Comparison of ENCODE assay signal across 8 cellular contexts in the genomic region with DNA sequence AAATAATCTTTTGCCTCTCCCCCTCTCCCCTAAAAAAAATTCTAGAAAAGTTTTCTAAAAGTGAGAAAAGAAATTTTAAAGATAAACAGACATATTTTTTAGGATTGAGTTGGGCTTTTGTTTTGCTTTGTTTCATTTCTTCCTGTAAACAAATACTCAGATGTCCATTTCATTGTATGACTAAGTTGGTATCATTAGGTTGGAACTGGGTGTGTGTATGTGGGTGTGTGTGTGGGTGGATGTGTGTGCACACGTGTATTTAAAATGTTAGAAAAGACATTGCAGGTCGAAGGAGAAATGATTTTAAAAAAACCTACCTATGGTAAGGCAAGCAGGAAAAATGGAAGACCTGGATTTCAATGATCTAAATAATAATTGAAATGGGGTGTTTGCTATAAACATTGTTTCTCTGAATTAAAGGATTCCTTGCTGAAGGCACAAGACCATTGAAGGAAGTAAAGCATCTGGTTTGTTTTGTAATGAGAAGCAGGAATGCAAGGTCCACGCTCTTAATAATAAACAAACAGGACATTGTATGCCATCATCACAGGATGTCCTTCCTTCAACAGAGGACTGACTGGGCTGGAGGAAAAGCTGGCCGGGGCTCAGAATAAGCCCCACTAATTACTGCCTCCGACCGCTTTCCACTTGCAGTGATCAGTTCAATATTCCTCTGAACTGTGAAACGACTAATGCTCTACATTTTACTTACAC. TPM values are rescaled to one million over a fixed set of nuclear protein-coding genes. Genes with fewer than 3 reads are reported as not detected.
DNase-seq lines count a peak whose midpoint lies in the region; ATAC-seq and TF ChIP-seq lines count a peak whose summit lies in the region.

No MANE protein-coding gene starts in this region.

- H4K8ac ChIP-seq in IMR-90 (ENCODE audit: low read depth in 2 of 2, low read length in 2 of 2), result peak overlapping the region; percentile 53 to 65

- peak overlapping the region; percentile 85 to 96 (median 89) for H3K9ac ChIP-seq in BLaER1 treated with 17β-estradiol and CSF1 and Interleukin-3, amounts not matched to agents 10 nM and 100 nM
- peak overlapping the region; percentile 89 for H3K9ac ChIP-seq in IMR-90 (ENCODE audit: low read depth, low read length)

- ATAC-seq in IMR-90 (ENCODE audit: low read depth) (peak; percentile 5; the same call in 1 of the 2 replicates), GM18505 (IDR thresholded peaks at IDR 0.05; ENCODE audit: unreplicated experiment) (no peak), GM21528 (IDR thresholded peaks at IDR 0.05; ENCODE audit: low FRiP score, unreplicated experiment) (no peak)

- in situ Hi-C loops in IMR-90 (cut with MboI; ENCODE audit: low sequenced_read_pairs), result loop anchor here (5.0 kb wide), 1 partner anchor 603 kb away; no protein-coding TSS in a partner anchor

- H4K91ac ChIP-seq in IMR-90 (ENCODE audit: insufficient read depth, low read depth, low read length), result peak overlapping the region; percentile 56; the same call in 1 of the 2 replicates

- no peaks in the 10 kb centered on the region for H3K9me3 ChIP-seq in BLaER1 treated with 17β-estradiol and CSF1 and Interleukin-3, amounts not matched to agents 10 nM and 100 nM (replicated peaks in 1 of 11)
- H3K9me3 ChIP-seq in IMR-90 (ENCODE audit: control insufficient read depth, insufficient read depth, low read length) (no peaks in the 10 kb centered on the region), mesodermal cell (ENCODE audit: control insufficient read depth, low read length) (no peaks in the 10 kb centered on the region)

- H3K36me3 ChIP-seq in BLaER1 treated with 17β-estradiol and CSF1 and Interleukin-3, amounts not matched to agents 10 nM and 100 nM, result peaks cover 0 to 25% (median 22%) of the 10 kb centered on the region in 11 experiments; a peak in 18 of 22 replicates
- H3K36me3 ChIP-seq in IMR-90 (ENCODE audit: control insufficient read depth, insufficient read depth, low read length) (no peaks in the 10 kb centered on the region), mesodermal cell (ENCODE audit: control insufficient read depth, insufficient read depth, low read length) (peaks cover 8% of the 10 kb centered on the region)

- no peaks in the 10 kb centered on the region for H3K9me3 Mint-ChIP-seq in MCF 10A (ENCODE audit: unreplicated experiment)

- DNase-seq in IMR-90 (peak; percentile 68), MCF 10A (ENCODE audit: unreplicated experiment) (peak; percentile 40), 8988T (no peak), SK-N-DZ (ENCODE audit: low spot score) (no peak)

- H2AK5ac ChIP-seq in IMR-90 (ENCODE audit: low read depth, low read length), result peak overlapping the region; percentile 33; the same call in 1 of the 2 replicates

- H3K79me1 ChIP-seq in IMR-90 (ENCODE audit: low read depth in 1 of 2, low read length in 2 of 2), result peaks cover 10 to 16% of the 10 kb centered on the region in 2 experiments; a peak in 3 of 4 replicates

- H3K27ac ChIP-seq in BLaER1 treated with 17β-estradiol and CSF1 and Interleukin-3, amounts not matched to agents 10 nM and 100 nM, result peak overlapping the region; percentile 84 to 95 (median 92)
- H3K27ac ChIP-seq in IMR-90 (ENCODE audit: insufficient read depth, low read length) (peak overlapping the region; percentile 85), mesodermal cell (ENCODE audit: low read depth, low read length, severe bottlenecking) (peak overlapping the region; percentile 68)

- CTCF ChIA-PET in IMR-90 (lab: Yijun Ruan, JAX), result interaction anchor here (0.6 to 1.4 kb wide), 5 partner anchors 10 to 654 kb away, joined by 3 to 5 read pairs (median 3); no protein-coding TSS in a partner anchor
- CTCF ChIA-PET in MCF 10A (lab: Yijun Ruan, JAX), result interaction anchor here (0.7 to 2.7 kb wide), 13 partner anchors 12 to 654 kb away, joined by 3 to 13 read pairs (median 5); partner anchors contain the start of gene ATG5

- POLR2A ChIA-PET in IMR-90 (lab: Charles Lee; ENCODE audit: unreplicated experiment) (no interaction called here), MCF 10A (lab: Yijun Ruan, JAX) (interaction anchor here (0.6 to 4.2 kb wide), 19 partner anchors 13 to 1225 kb away, joined by 3 to 44 read pairs (median 7); partner anchors contain the start of gene HACE1)

- dilution Hi-C loops in IMR-90 (cut with HindIII; ENCODE audit: low sequenced_read_pairs, unreplicated experiment), result no loop called here

- H3K27ac Mint-ChIP-seq in MCF 10A (ENCODE audit: low read depth, unreplicated experiment), result peak overlapping the region; percentile 77

- no peaks in the 10 kb centered on the region for H3K27me3 Mint-ChIP-seq in MCF 10A (ENCODE audit: insufficient read depth, unreplicated experiment)

- H3K9me1 ChIP-seq in IMR-90 (ENCODE audit: insufficient read depth, low read length), result peaks cover 2% of the 10 kb centered on the region

- H3K4me3 Mint-ChIP-seq in MCF 10A (ENCODE audit: unreplicated experiment), result peak overlapping the region; percentile 97

- H3K18ac ChIP-seq in IMR-90 (ENCODE audit: low read depth, low read length), result peak overlapping the region; percentile 81

- TF ChIP-seq CTCF in IMR-90 (conservative IDR thresholded peaks at IDR 0.05; ENCODE audit: low read depth, low read length) (no peak), MCF 10A (IDR thresholded peaks at IDR 0.05; ENCODE audit: unreplicated experiment) (no peak)

- TF ChIP-seq RAD21 in IMR-90 (IDR thresholded peaks at IDR 0.05; ENCODE audit: low read length), result no peak

- H2BK120ac ChIP-seq in IMR-90 (ENCODE audit: low read depth, low read length), result peak overlapping the region; percentile 73; the same call in 1 of the 2 replicates

- BruUV-seq in IMR-90 (replicated peaks; lab: Mats Ljungman, UMichigan) (no TSS peak), MCF 10A (replicated peaks; lab: Mats Ljungman, UMichigan) (no TSS peak)

- peaks cover 6% of the 10 kb centered on the region for H3K36me3 Mint-ChIP-seq in MCF 10A (ENCODE audit: insufficient read depth, unreplicated experiment)

- H3K23ac ChIP-seq in IMR-90 (ENCODE audit: low read depth, low read length), result peak overlapping the region; percentile 32; the same call in 1 of the 2 replicates

- H4K5ac ChIP-seq in IMR-90 (ENCODE audit: low read depth, low read length), result no peak overlapping the region; the same call in 1 of the 2 replicates

- H3K4me1 Mint-ChIP-seq in MCF 10A (ENCODE audit: insufficient read depth, unreplicated experiment), result peaks cover 51% of the 10 kb centered on the region

- H3K4me3 ChIP-seq in BLaER1 treated with 17β-estradiol and CSF1 and Interleukin-3, amounts not matched to agents 10 nM and 100 nM, result peak overlapping the region in 8 of 10 experiments; percentile 70 to 82 (median 74); a peak in 17 of 20 replicates
- H3K4me3 ChIP-seq in IMR-90 (ENCODE audit: insufficient read depth, low read depth, low read length) (peak overlapping the region; percentile 85; the same call in 1 of the 2 replicates), mesodermal cell (ENCODE audit: extremely low read depth, insufficient read depth, low read length, poor library complexity, severe bottlenecking) (peak overlapping the region; percentile 56)

- H2AK9ac ChIP-seq in IMR-90 (replicated peaks; ENCODE audit: low read depth, low read length, poor library complexity), result no peak overlapping the region

- no peak overlapping the region; the same call in 2 of the 3 replicates for H2BK15ac ChIP-seq in IMR-90 (ENCODE audit: low read depth, low read length)

- H3K4me2 ChIP-seq in BLaER1 treated with 17β-estradiol and CSF1 and Interleukin-3, amounts not matched to agents 10 nM and 100 nM, result peak overlapping the region; percentile 79 to 95 (median 94)
- peak overlapping the region; percentile 93 for H3K4me2 ChIP-seq in IMR-90 (ENCODE audit: low read depth, low read length)

- TF ChIP-seq POLR2A in IMR-90 (IDR thresholded peaks at IDR 0.05; ENCODE audit: low read depth, low read length) (no peak), GM18505 (IDR thresholded peaks at IDR 0.05; ENCODE audit: borderline replicate concordance, extremely low read depth, insufficient read depth, insufficient read length) (no peak)

- intact Hi-C loops in IMR-90 (cut with micrococcal nuclease) (loop anchor here (1.0 to 10.0 kb wide), 5 partner anchors 48 to 653 kb away; no protein-coding TSS in a partner anchor), MCF 10A (cut with micrococcal nuclease) (loop anchor here (1.0 to 5.0 kb wide), 3 partner anchors 93 to 654 kb away; no protein-coding TSS in a partner anchor)

- H4K20me1 ChIP-seq in BLaER1 treated with 17β-estradiol and CSF1 and Interleukin-3, amounts not matched to agents 10 nM and 100 nM, result peaks cover 3 to 26% (median 22%) of the 10 kb centered on the region in 11 experiments; a peak in 16 of 22 replicates
- H4K20me1 ChIP-seq in IMR-90 (ENCODE audit: insufficient read depth, low read length), result no peaks in the 10 kb centered on the region; the same call in 1 of the 2 replicates

- peaks cover 0 to 23% (median 3%) of the 10 kb centered on the region in 11 experiments; a peak in 10 of 22 replicates for H3K27me3 ChIP-seq in BLaER1 treated with 17β-estradiol and CSF1 and Interleukin-3, amounts not matched to agents 10 nM and 100 nM
- no peaks in the 10 kb centered on the region for H3K27me3 ChIP-seq in IMR-90 (ENCODE audit: control insufficient read depth, insufficient read depth, low read length)

- peak overlapping the region; percentile 66; the same call in 1 of the 2 replicates for H3K14ac ChIP-seq in IMR-90 (replicated peaks; ENCODE audit: low read depth, low read length)

- WGBS in IMR-90 (ENCODE audit: extremely low coverage in 2 of 2, insufficient read length in 1 of 2), 2 experiments, result 0% methylated on average over 1 of the region's 7 CpGs; no CpG with 5 or more reads in 1 of the 2 experiments
- 25% methylated on average over 2 of the region's 7 CpGs; no CpG with 5 or more reads in 1 of the 2 experiments for WGBS in mesodermal cell (ENCODE audit: insufficient coverage in 2 of 2), 2 experiments

- peaks cover 40 to 75% (median 61%) of the 10 kb centered on the region in 10 experiments for H3K4me1 ChIP-seq in BLaER1 treated with 17β-estradiol and CSF1 and Interleukin-3, amounts not matched to agents 10 nM and 100 nM
- H3K4me1 ChIP-seq in IMR-90 (ENCODE audit: control insufficient read depth, insufficient read depth, low read length) (peaks cover 20% of the 10 kb centered on the region), mesodermal cell (ENCODE audit: control insufficient read depth, insufficient read depth, low read length, poor library complexity, severe bottlenecking) (peaks cover 36% of the 10 kb centered on the region)

- H2BK5ac ChIP-seq in IMR-90 (ENCODE audit: low read depth, low read length, poor library complexity, severe bottlenecking), result peak overlapping the region; percentile 92

- H2BK20ac ChIP-seq in IMR-90 (ENCODE audit: low read depth, low read length), result peak overlapping the region; percentile 64

- H2AFZ ChIP-seq in IMR-90 (replicated peaks; ENCODE audit: low read length, poor library complexity), result no peak overlapping the region

- H3K4ac ChIP-seq in IMR-90 (ENCODE audit: low read depth, low read length), result peak overlapping the region; percentile 74

- H3K56ac ChIP-seq in IMR-90 (ENCODE audit: extremely low read depth, insufficient read depth, low read length), result peak overlapping the region; percentile 61

RNA-seq across cellular contexts. Expression of gene PRDM1, which starts 1.0 kb away (rescaled TPM):
- 2.3 and 6.9 TPM in 2 replicates for total RNA-seq in IMR-90 (2012; rRNA removed)
- 3.0 and 3.9 TPM in 2 replicates for polyA plus RNA-seq in IMR-90 (2012; rRNA removed)
- 2.5 and 2.9 TPM in 2 replicates for polyA plus RNA-seq in IMR-90 (2012; cell fraction: cytosol; rRNA removed)
- 11.9 and 13.5 TPM in 2 replicates for polyA plus RNA-seq in IMR-90 (2012; cell fraction: nucleus; rRNA removed; ENCODE audit: low replicate concordance)
- 12.6 and 13.1 TPM in 2 replicates for total RNA-seq in MCF 10A (2022)
- polyA plus RNA-seq in mesodermal cell (2013, experiment 1 of 2), result 12.6 TPM
- 9.9 TPM for polyA plus RNA-seq in mesodermal cell (2013, experiment 2 of 2)
- not detected in 2 replicates for polyA plus RNA-seq in SK-N-DZ (2014; cell fraction: cytosol; rRNA removed)
- not detected in 2 replicates for polyA plus RNA-seq in SK-N-DZ (2014; cell fraction: nucleus; rRNA removed)

Comparison
In these comparisons a context has a peak if more than half of its experiments do, and no peak if none do; other contexts are left out.
1. DNase-seq: peak in IMR-90 (single experiment) and MCF 10A (single experiment); none in 8988T (single experiment) and SK-N-DZ (single experiment).
2. Peak in every context shown above with its lines, with median percentiles within 50 percentile points of each other: H3K27ac ChIP-seq and H3K4me3 ChIP-seq.